In the genomic region with DNA sequence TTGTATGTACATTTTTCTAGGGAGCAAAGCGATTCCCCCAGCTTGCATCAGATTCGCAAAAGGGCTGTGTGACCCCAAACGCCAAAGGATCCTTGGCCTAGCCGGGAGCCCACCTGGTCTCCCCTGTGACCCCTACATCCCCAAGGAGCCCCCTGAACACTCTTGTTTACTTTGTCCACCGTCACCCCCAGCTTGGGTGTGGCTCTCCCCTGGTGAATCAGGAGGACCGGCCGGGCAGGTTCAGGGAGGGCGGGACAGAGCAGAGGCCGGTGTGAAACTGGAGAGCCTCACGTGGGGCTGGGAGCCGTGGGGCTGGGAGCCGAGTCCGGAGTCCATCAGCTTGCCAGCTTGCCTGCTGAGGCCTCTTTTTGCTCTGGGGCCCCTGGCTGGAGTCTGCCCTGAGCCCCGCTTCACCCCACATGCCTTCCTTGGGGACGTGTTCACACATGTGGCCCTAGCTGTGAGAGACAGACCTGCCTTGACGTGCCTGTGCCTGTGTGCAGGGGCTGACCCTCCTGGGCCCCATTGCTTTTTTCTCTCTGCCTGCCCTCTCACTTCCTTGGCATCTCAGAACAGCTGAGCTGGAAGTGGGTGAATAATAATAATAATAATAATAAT, we compare ENCODE assay signal across 8 cellular contexts. TPM values are rescaled to one million over a fixed set of nuclear protein-coding genes. Genes with fewer than 3 reads are reported as not detected.
DNase-seq lines count a peak whose midpoint lies in the region; ATAC-seq and TF ChIP-seq lines count a peak whose summit lies in the region.

No MANE protein-coding gene starts in this region.

- 11 to 29% methylated on average over 1 to 16 of the region's 16 CpGs for WGBS in upper lobe of left lung, 2 donors

- H3K36me3 ChIP-seq in upper lobe of left lung: peaks cover 0 to 19% (median 2%) of the 10 kb centered on the region in 4 donors

- no peak for TF ChIP-seq CTCF in upper lobe of left lung (IDR thresholded peaks at IDR 0.05)

- H3K27me3 ChIP-seq in upper lobe of left lung: no peaks in the 10 kb centered on the region

- DNase-seq in ACHN (peak; percentile 34), RPMI8226 (peak; percentile 52), ecto neural progenitor cell (ENCODE audit: low spot score) (peak; percentile 71), lung microvascular endothelial cell (ENCODE audit: low read depth in 2 of 2) (peak; percentile 39 to 51), upper lobe of left lung (peak; percentile 89 to 91), GF-D8 (lab: John Stamatoyannopoulos, UW) (no peak)

- peak overlapping the region; percentile 75 to 90 (median 76) for H3K4me3 ChIP-seq in upper lobe of left lung

- no peak for TF ChIP-seq EP300 in upper lobe of left lung (IDR thresholded peaks at IDR 0.05)

- peak overlapping the region; percentile 98 to 99 (median 98) for H3K27ac ChIP-seq in upper lobe of left lung

- ATAC-seq in upper lobe of left lung (ENCODE audit: low FRiP score in 2 of 2): peak in 1 of 2 donors; percentile 30
- ATAC-seq in GM19023 (IDR thresholded peaks at IDR 0.05; ENCODE audit: unreplicated experiment): no peak

- peaks cover 54 to 86% (median 66%) of the 10 kb centered on the region in 4 donors for H3K4me1 ChIP-seq in upper lobe of left lung

- TF ChIP-seq POLR2A in GM15510 (IDR thresholded peaks at IDR 0.05; ENCODE audit: borderline replicate concordance, extremely low read depth, insufficient read length) (peak; percentile 32), upper lobe of left lung (IDR thresholded peaks at IDR 0.05) (peak in 2 of 4 donors; percentile 30 to 73)

- in situ Hi-C loops in ACHN (cut with HindIII; ENCODE audit: low pct_ligation_motif_present, low pct_unique_long_range_greater_than_20kb, low sequenced_read_pairs): no loop called here

- H3K9me3 ChIP-seq in upper lobe of left lung: no peaks in the 10 kb centered on the region

RNA-seq across cellular contexts. Expression of gene ITPKC, which starts 2.0 kb away (rescaled TPM):
- total RNA-seq in lung microvascular endothelial cell: 14.4 and 25.6 TPM in 2 replicates
- total RNA-seq in upper lobe of left lung: 10 to 100 TPM; 38.4 to 76.0 (median 55.2) TPM

RNA-seq across cellular contexts. Expression of gene COQ8B, which starts 2.2 kb away (rescaled TPM):
- total RNA-seq in lung microvascular endothelial cell (12.5 and 13.7 TPM in 2 replicates), upper lobe of left lung (100 to 1,000 TPM in 2 of 6 donors, 10 to 100 TPM in 4; 46.2 to 142 (median 65.4) TPM)

RNA-seq across cellular contexts. Expression of gene NUMBL, which starts 28.4 kb away (rescaled TPM):
- total RNA-seq in lung microvascular endothelial cell: 4.6 and 5.9 TPM in 2 replicates
- total RNA-seq in upper lobe of left lung: 100 to 1,000 TPM in 1 of 6 donors, 10 to 100 TPM in 5; 18.0 to 133 (median 23.8) TPM

RNA-seq across cellular contexts. Expression of gene ACTMAP, which starts 31.4 kb away (rescaled TPM):
- total RNA-seq in lung microvascular endothelial cell (0.20 and 0.44 TPM in 2 replicates), upper lobe of left lung (10 to 100 TPM; 16.0 to 28.4 (median 21.5) TPM)

RNA-seq across cellular contexts. Expression of gene SNRPA, which starts 32.1 kb away (rescaled TPM):
- total RNA-seq in lung microvascular endothelial cell (21.0 and 36.0 TPM in 2 replicates), upper lobe of left lung (10 to 100 TPM; 32.4 to 90.1 (median 55.3) TPM)
